Comparison of ENCODE assay signal across 9 cellular contexts in genomic region chr16:30491744-30492308, GRCh38. TPM values are rescaled to one million over a fixed set of nuclear protein-coding genes. Genes with fewer than 3 reads are reported as not detected.
DNase-seq lines count a peak whose midpoint lies in the region; ATAC-seq and TF ChIP-seq lines count a peak whose summit lies in the region.
"Had no signal": no experiment of that assay in that cellular context is flagged by ENCODE, and none has a peak within 500 bp of the region (broad histone marks: within the 10 kb centered on the region; RNA-seq: fewer than 3 reads in every experiment).

No MANE protein-coding gene starts in this region.

- BruUV-seq in IMR-90 (replicated peaks; lab: Mats Ljungman, UMichigan): no TSS peak

- 0 out of 2 replicates have a peak, but pooled peaks have one; percentile 7 for TF ChIP-seq RAD21 in IMR-90 (IDR thresholded peaks at IDR 0.05; ENCODE audit: low read length)

- DNase-seq in CD4-positive, CD25-positive, alpha-beta regulatory T cell: no peak
- DNase-seq in IMR-90 (peak; percentile 83), left lobe of liver (ENCODE audit: low spot score) (no peak), omental fat pad (ENCODE audit: low spot score) (no peak), DMS153 (lab: John Stamatoyannopoulos, UW) (no peak), medulla oblongata (ENCODE audit: extremely low spot score) (no peak)
- DNase-seq in activated naive CD4-positive, alpha-beta T cell treated with anti-CD3 and anti-CD28 coated beads, Interleukin-2, amount 50 U/mL, for 72 hours (ENCODE audit: low spot score in 2 of 2): peak in 1 of 2 donors; percentile 24

- no peak overlapping the region for H2AFZ ChIP-seq in IMR-90 (replicated peaks; ENCODE audit: low read length, poor library complexity)

- H3K27ac Mint-ChIP-seq in CD4-positive, CD25-positive, alpha-beta regulatory T cell: peak overlapping the region; percentile 68 to 86 (median 80)
- H3K27ac Mint-ChIP-seq in activated naive CD4-positive, alpha-beta T cell treated with anti-CD3 and anti-CD28 coated beads, Interleukin-2, amount 50 U/mL, for 72 hours: peak overlapping the region; percentile 57 to 70
- H3K27ac Mint-ChIP-seq: brain had no signal

- H3K27ac ChIP-seq in CD4-positive, CD25-positive, alpha-beta regulatory T cell (ENCODE audit: insufficient read depth, low read length, poor library complexity, severe bottlenecking): no peak overlapping the region
- no peak overlapping the region for H3K27ac ChIP-seq in IMR-90 (ENCODE audit: insufficient read depth, low read length)

- no peaks in the 10 kb centered on the region for H3K4me1 ChIP-seq in CD4-positive, CD25-positive, alpha-beta regulatory T cell (ENCODE audit: control insufficient read depth, insufficient read depth, low read length, poor library complexity, severe bottlenecking)
- H3K4me1 ChIP-seq in IMR-90 (ENCODE audit: control insufficient read depth, insufficient read depth, low read length): peaks cover 3% of the 10 kb centered on the region; the same call in 1 of the 2 replicates

- no peak overlapping the region for H3K14ac ChIP-seq in IMR-90 (replicated peaks; ENCODE audit: low read depth, low read length)

- H4K91ac ChIP-seq in IMR-90 (ENCODE audit: insufficient read depth, low read depth, low read length): no peak overlapping the region

- CTCF ChIA-PET in IMR-90 (lab: Yijun Ruan, JAX): interaction anchor here (0.8 kb wide), 1 partner anchor 47 kb away, joined by 3 read pairs; no protein-coding TSS in a partner anchor

- in situ Hi-C loops in IMR-90 (cut with MboI; ENCODE audit: low sequenced_read_pairs): no loop called here

- H3K27me3 Mint-ChIP-seq in CD4-positive, CD25-positive, alpha-beta regulatory T cell: no peaks in the 10 kb centered on the region

- no peak overlapping the region for H4K5ac ChIP-seq in IMR-90 (ENCODE audit: low read depth, low read length)

- peaks cover 34% of the 10 kb centered on the region for H3K36me3 Mint-ChIP-seq in CD4-positive, CD25-positive, alpha-beta regulatory T cell
- peaks cover 40 to 49% of the 10 kb centered on the region in 2 donors for H3K36me3 Mint-ChIP-seq in activated naive CD4-positive, alpha-beta T cell treated with anti-CD3 and anti-CD28 coated beads, Interleukin-2, amount 50 U/mL, for 72 hours
- H3K36me3 Mint-ChIP-seq: brain had no signal

- peak overlapping the region; percentile 38 for H2AK9ac ChIP-seq in IMR-90 (replicated peaks; ENCODE audit: low read depth, low read length, poor library complexity)

- no peaks in the 10 kb centered on the region for H3K9me3 ChIP-seq in CD4-positive, CD25-positive, alpha-beta regulatory T cell (ENCODE audit: control insufficient read depth in 2 of 2, low read length in 2 of 2)
- no peaks in the 10 kb centered on the region for H3K9me3 ChIP-seq in IMR-90 (ENCODE audit: control insufficient read depth, insufficient read depth, low read length)

- H3K4me3 Mint-ChIP-seq in CD4-positive, CD25-positive, alpha-beta regulatory T cell: peak overlapping the region in 1 of 4 donors; percentile 90
- H3K4me3 Mint-ChIP-seq: brain had no signal

- no peak overlapping the region for H3K4ac ChIP-seq in IMR-90 (ENCODE audit: low read depth, low read length)

- H4K20me1 ChIP-seq in IMR-90 (ENCODE audit: insufficient read depth, low read length): no peaks in the 10 kb centered on the region

- no peak overlapping the region for H3K4me2 ChIP-seq in IMR-90 (ENCODE audit: low read depth, low read length)

- H3K27me3 ChIP-seq in CD4-positive, CD25-positive, alpha-beta regulatory T cell (ENCODE audit: control insufficient read depth, insufficient read depth, low read length): no peaks in the 10 kb centered on the region
- peaks cover 9% of the 10 kb centered on the region for H3K27me3 ChIP-seq in IMR-90 (ENCODE audit: control insufficient read depth, insufficient read depth, low read length)

- H2BK5ac ChIP-seq in IMR-90 (ENCODE audit: low read depth, low read length, poor library complexity, severe bottlenecking): no peak overlapping the region

- peaks cover 86% of the 10 kb centered on the region for H3K36me3 ChIP-seq in CD4-positive, CD25-positive, alpha-beta regulatory T cell (ENCODE audit: control insufficient read depth, insufficient read depth, low read length)
- no peaks in the 10 kb centered on the region for H3K36me3 ChIP-seq in IMR-90 (ENCODE audit: control insufficient read depth, insufficient read depth, low read length)

- H3K9ac ChIP-seq in IMR-90 (ENCODE audit: low read depth, low read length): no peak overlapping the region

- H2BK20ac ChIP-seq in IMR-90 (ENCODE audit: low read depth, low read length): no peak overlapping the region

- POLR2A ChIA-PET in IMR-90 (lab: Charles Lee; ENCODE audit: unreplicated experiment): interaction anchor here (0.5 to 0.6 kb wide), 2 partner anchors 10 to 86 kb away, joined by 3 to 6 read pairs; no protein-coding TSS in a partner anchor

- no peak overlapping the region for H2AK5ac ChIP-seq in IMR-90 (ENCODE audit: low read depth, low read length)

- H3K4me3 ChIP-seq in CD4-positive, CD25-positive, alpha-beta regulatory T cell (ENCODE audit: low read depth, low read length): no peak overlapping the region
- no peak overlapping the region for H3K4me3 ChIP-seq in IMR-90 (ENCODE audit: insufficient read depth, low read depth, low read length)

- no peak overlapping the region for H4K8ac ChIP-seq in IMR-90 (ENCODE audit: low read depth in 2 of 2, low read length in 2 of 2)

- H2BK15ac ChIP-seq in IMR-90 (ENCODE audit: low read depth, low read length): 0 out of 3 replicates have a peak overlapping the region, but pooled peaks have one; percentile 3

- peaks cover 5 to 33% (median 14%) of the 10 kb centered on the region in 4 donors for H3K4me1 Mint-ChIP-seq in CD4-positive, CD25-positive, alpha-beta regulatory T cell

- TF ChIP-seq CTCF in IMR-90 (conservative IDR thresholded peaks at IDR 0.05; ENCODE audit: low read depth, low read length): no peak
- TF ChIP-seq CTCF in omental fat pad (IDR thresholded peaks at IDR 0.05): no peak

- no peak overlapping the region for H3K18ac ChIP-seq in IMR-90 (ENCODE audit: low read depth, low read length)

- no peak for TF ChIP-seq POLR2A in IMR-90 (IDR thresholded peaks at IDR 0.05; ENCODE audit: low read depth, low read length)

- H3K56ac ChIP-seq in IMR-90 (ENCODE audit: extremely low read depth, insufficient read depth, low read length): no peak overlapping the region

- no peaks in the 10 kb centered on the region for H3K79me1 ChIP-seq in IMR-90 (ENCODE audit: low read depth in 1 of 2, low read length in 2 of 2)

- intact Hi-C loops in IMR-90 (cut with micrococcal nuclease): no loop called here

- no peak overlapping the region for H3K23ac ChIP-seq in IMR-90 (ENCODE audit: low read depth, low read length)

- dilution Hi-C loops in IMR-90 (cut with HindIII; ENCODE audit: low sequenced_read_pairs, unreplicated experiment): no loop called here

- no CpG with 5 or more reads among the region's 6 CpGs for WGBS in IMR-90 (ENCODE audit: extremely low coverage in 2 of 2, insufficient read length in 1 of 2), 2 experiments

- no peak overlapping the region for H2BK120ac ChIP-seq in IMR-90 (ENCODE audit: low read depth, low read length)

- ATAC-seq in CD4-positive, CD25-positive, alpha-beta regulatory T cell (ENCODE audit: low read depth in 2 of 2): peak; percentile 60 to 85
- peak; percentile 92 for ATAC-seq in IMR-90 (ENCODE audit: low read depth)
- peak; percentile 54 to 69 for ATAC-seq in activated naive CD4-positive, alpha-beta T cell treated with anti-CD3 and anti-CD28 coated beads, Interleukin-2, amount 50 U/mL, for 72 hours
- peak; percentile 14 for ATAC-seq in left lobe of liver
- no peak for ATAC-seq in omental fat pad (ENCODE audit: low FRiP score)
- ATAC-seq in HG03108 (IDR thresholded peaks at IDR 0.05; ENCODE audit: unreplicated experiment): no peak

- H3K9me1 ChIP-seq in IMR-90 (ENCODE audit: insufficient read depth, low read length): peaks cover 3% of the 10 kb centered on the region; the same call in 1 of the 2 replicates

- no peaks in the 10 kb centered on the region for H3K9me3 Mint-ChIP-seq in CD4-positive, CD25-positive, alpha-beta regulatory T cell
- no peaks in the 10 kb centered on the region for H3K9me3 Mint-ChIP-seq in activated naive CD4-positive, alpha-beta T cell treated with anti-CD3 and anti-CD28 coated beads, Interleukin-2, amount 50 U/mL, for 72 hours
- H3K9me3 Mint-ChIP-seq: brain had no signal

RNA-seq across cellular contexts. Expression of gene ITGAL, which starts 19.3 kb away (rescaled TPM):
- 393 TPM for total RNA-seq in CD4-positive, CD25-positive, alpha-beta regulatory T cell
- 100 to 1,000 TPM; 106 to 155 (median 116) TPM for polyA plus RNA-seq in CD4-positive, CD25-positive, alpha-beta regulatory T cell
- total RNA-seq in IMR-90 (2012; rRNA removed) (not detected in 2 replicates), left lobe of liver (11.0 TPM), omental fat pad (10 to 100 TPM in 1 of 4 donors, 1 to 10 TPM in 3; 1.5 to 20.2 (median 6.3) TPM)
- polyA plus RNA-seq in IMR-90 (2012; rRNA removed): not detected in 2 replicates
- polyA plus RNA-seq in IMR-90 (2012; cell fraction: cytosol; rRNA removed): not detected in 2 replicates
- polyA plus RNA-seq in IMR-90 (2012; cell fraction: nucleus; rRNA removed; ENCODE audit: low replicate concordance): 0.01 TPM in 1 of 2 replicates, not detected in the other
- total RNA-seq in activated naive CD4-positive, alpha-beta T cell treated with anti-CD3 and anti-CD28 coated beads, Interleukin-2, amount 50 U/mL, for 72 hours: 100 to 1,000 TPM; 297 to 390 TPM

RNA-seq across cellular contexts. Expression of gene ZNF768, which starts 34.5 kb away (rescaled TPM):
- total RNA-seq in CD4-positive, CD25-positive, alpha-beta regulatory T cell: 4.0 TPM
- 1 to 10 TPM in 1 of 4 donors, under 1 TPM in 3; 0.40 to 1.2 (median 0.66) TPM for polyA plus RNA-seq in CD4-positive, CD25-positive, alpha-beta regulatory T cell
- 9.2 and 9.3 TPM in 2 replicates for total RNA-seq in IMR-90 (2012; rRNA removed)
- polyA plus RNA-seq in IMR-90 (2012; rRNA removed): 20.3 and 22.1 TPM in 2 replicates
- 14.3 and 22.6 TPM in 2 replicates for polyA plus RNA-seq in IMR-90 (2012; cell fraction: cytosol; rRNA removed)
- 19.9 and 44.1 TPM in 2 replicates for polyA plus RNA-seq in IMR-90 (2012; cell fraction: nucleus; rRNA removed; ENCODE audit: low replicate concordance)
- total RNA-seq in activated naive CD4-positive, alpha-beta T cell treated with anti-CD3 and anti-CD28 coated beads, Interleukin-2, amount 50 U/mL, for 72 hours: 1 to 10 TPM; 2.3 to 9.3 TPM
- total RNA-seq in left lobe of liver: 21.7 TPM
- 10 to 100 TPM; 16.5 to 22.5 (median 18.6) TPM for total RNA-seq in omental fat pad

RNA-seq across cellular contexts. Expression of gene ZNF747, which starts 42.8 kb away (rescaled TPM):
- total RNA-seq in CD4-positive, CD25-positive, alpha-beta regulatory T cell: 5.0 TPM
- polyA plus RNA-seq in CD4-positive, CD25-positive, alpha-beta regulatory T cell: 1 to 10 TPM; 6.4 to 9.4 (median 8.6) TPM
- 1.9 and 2.0 TPM in 2 replicates for total RNA-seq in IMR-90 (2012; rRNA removed)
- 2.6 and 2.9 TPM in 2 replicates for polyA plus RNA-seq in IMR-90 (2012; rRNA removed)
- polyA plus RNA-seq in IMR-90 (2012; cell fraction: cytosol; rRNA removed): 1.9 and 2.6 TPM in 2 replicates
- polyA plus RNA-seq in IMR-90 (2012; cell fraction: nucleus; rRNA removed; ENCODE audit: low replicate concordance): 2.8 and 2.9 TPM in 2 replicates
- 1 to 10 TPM; 4.5 to 8.2 TPM for total RNA-seq in activated naive CD4-positive, alpha-beta T cell treated with anti-CD3 and anti-CD28 coated beads, Interleukin-2, amount 50 U/mL, for 72 hours
- 7.1 TPM for total RNA-seq in left lobe of liver
- total RNA-seq in omental fat pad: 10 to 100 TPM in 2 of 4 donors, 1 to 10 TPM in 2; 7.7 to 12.1 (median 10.4) TPM

RNA-seq across cellular contexts. Expression of gene SEPHS2, which starts 46.2 kb away (rescaled TPM):
- 26.0 TPM for total RNA-seq in CD4-positive, CD25-positive, alpha-beta regulatory T cell
- 10 to 100 TPM; 76.4 to 89.8 (median 81.5) TPM for polyA plus RNA-seq in CD4-positive, CD25-positive, alpha-beta regulatory T cell
- total RNA-seq in IMR-90 (2012; rRNA removed): 10.4 and 10.6 TPM in 2 replicates
- 25.5 and 31.4 TPM in 2 replicates for polyA plus RNA-seq in IMR-90 (2012; rRNA removed)
- 15.2 and 18.1 TPM in 2 replicates for polyA plus RNA-seq in IMR-90 (2012; cell fraction: cytosol; rRNA removed)
- 6.0 and 10.4 TPM in 2 replicates for polyA plus RNA-seq in IMR-90 (2012; cell fraction: nucleus; rRNA removed; ENCODE audit: low replicate concordance)
- total RNA-seq in activated naive CD4-positive, alpha-beta T cell treated with anti-CD3 and anti-CD28 coated beads, Interleukin-2, amount 50 U/mL, for 72 hours: 10 to 100 TPM; 54.8 to 62.7 TPM
- total RNA-seq in left lobe of liver: 199 TPM
- 10 to 100 TPM; 22.8 to 42.9 (median 32.1) TPM for total RNA-seq in omental fat pad

Comparison
In these comparisons a context has a peak if more than half of its experiments do, and no peak if none do; other contexts are left out.
1. ATAC-seq: peak in CD4-positive, CD25-positive, alpha-beta regulatory T cell (2 of 2), IMR-90 (single experiment), activated naive CD4-positive, alpha-beta T cell treated with anti-CD3 and anti-CD28 coated beads, Interleukin-2, amount 50 U/mL, for 72 hours (2 of 2) and left lobe of liver (single experiment); none in omental fat pad (single experiment) and HG03108 (single experiment).
2. RNA of gene ITGAL, which starts 19.3 kb away (total RNA-seq): 393 TPM in CD4-positive, CD25-positive, alpha-beta regulatory T cell (single experiment) and 297 to 390 TPM in activated naive CD4-positive, alpha-beta T cell treated with anti-CD3 and anti-CD28 coated beads, Interleukin-2, amount 50 U/mL, for 72 hours; 11.0 TPM in left lobe of liver (single experiment), 1.5 to 20.2 TPM in omental fat pad and not detected in IMR-90; every median in the first group is over 10 times any median in the second.